Comparison of ENCODE assay signal across 15 cellular contexts in the genomic region with DNA sequence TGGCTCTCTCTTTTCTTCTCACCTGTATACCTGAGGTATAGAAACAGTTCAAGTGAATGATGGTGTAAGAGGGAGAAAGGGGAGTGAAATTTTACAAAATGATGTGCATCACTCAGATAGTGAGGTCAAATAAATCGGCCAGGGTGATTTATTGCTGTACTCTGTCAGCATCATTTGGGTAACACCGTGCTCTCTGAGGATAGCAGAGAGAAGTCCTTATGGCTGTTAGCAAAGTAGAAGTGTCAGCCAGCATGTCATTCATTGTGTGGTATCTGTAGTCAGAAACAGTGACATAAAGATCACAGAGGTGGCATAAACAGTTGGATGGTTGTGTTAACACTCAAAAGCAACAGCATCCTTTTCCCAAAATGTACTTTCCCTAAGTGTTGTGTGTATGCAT. TPM values are rescaled to one million over a fixed set of nuclear protein-coding genes. Genes with fewer than 3 reads are reported as not detected.
A peak's percentile ranks its signal among the peaks of the same experiment; 100 is the strongest.
DNase-seq lines count a peak whose midpoint lies in the region; ATAC-seq, FAIRE-seq and TF ChIP-seq lines count a peak whose summit lies in the region.
"Had no signal": no experiment of that assay in that cellular context is flagged by ENCODE, and none has a peak within 500 bp of the region (broad histone marks: within the 10 kb centered on the region; RNA-seq: fewer than 3 reads in every experiment).

No MANE protein-coding gene starts in this region.

- H3K27ac ChIP-seq in GM23248 (no peak overlapping the region), esophagus squamous epithelium (peak overlapping the region in 3 of 4 donors; percentile 63 to 83 (median 71)), pancreas (peak overlapping the region in 3 of 4 donors; percentile 83 to 90 (median 86)), aorta (ENCODE audit: low read depth in 1 of 2, low read length in 2 of 2) (no peak overlapping the region)

- H3K27me3 ChIP-seq in GM23248 (replicated peaks; ENCODE audit: insufficient read depth) (no peaks in the 10 kb centered on the region), esophagus squamous epithelium (no peaks in the 10 kb centered on the region), pancreas (no peaks in the 10 kb centered on the region), aorta (ENCODE audit: control insufficient read depth in 1 of 2, insufficient read depth in 2 of 2, low read length in 1 of 2) (no peaks in the 10 kb centered on the region)

- peaks cover 16% of the 10 kb centered on the region for H3K36me3 Mint-ChIP-seq in T-cell

- FAIRE-seq in pancreas (lab: Jason Lieb, UNC): no peak
- FAIRE-seq: GM19239 had no signal

- POLR2A ChIA-PET in T-cell (lab: Charles Lee): interaction anchor here in 1 of 2 donors (1.7 kb wide), 1 partner anchor 9 kb away, joined by 10 read pairs; no protein-coding TSS in a partner anchor

- H3K4me3 Mint-ChIP-seq in T-cell: peak overlapping the region; percentile 91 to 97 (median 95)

- no peak for TF ChIP-seq CTCF in esophagus squamous epithelium (IDR thresholded peaks at IDR 0.05)
- no peak for TF ChIP-seq CTCF in pancreas (IDR thresholded peaks at IDR 0.05)

- peaks cover 96% of the 10 kb centered on the region for H3K79me2 ChIP-seq in GM23248 (ENCODE audit: insufficient read depth)

- no peaks in the 10 kb centered on the region for H3K9me3 Mint-ChIP-seq in T-cell

- no peak overlapping the region for H3K4me3 ChIP-seq in GM23248
- H3K4me3 ChIP-seq in esophagus squamous epithelium: peak overlapping the region in 1 of 4 donors; percentile 18
- peak overlapping the region in 2 of 4 donors; percentile 4 to 27 for H3K4me3 ChIP-seq in pancreas
- no peak overlapping the region for H3K4me3 ChIP-seq in aorta (ENCODE audit: low read length in 2 of 2)

- no peaks in the 10 kb centered on the region for H3K9me3 ChIP-seq in GM23248 (ENCODE audit: low read depth)
- H3K9me3 ChIP-seq in esophagus squamous epithelium: no peaks in the 10 kb centered on the region
- no peaks in the 10 kb centered on the region for H3K9me3 ChIP-seq in pancreas
- H3K9me3 ChIP-seq in aorta (ENCODE audit: control insufficient read depth, low read length): no peaks in the 10 kb centered on the region

- ATAC-seq in T-cell (replicated peaks in 1 of 4) (no peak), pancreas (no peak), aorta (ENCODE audit: low FRiP score) (no peak)

- H3F3A ChIP-seq in GM23248 (ENCODE audit: insufficient read depth): peaks cover 55% of the 10 kb centered on the region

- peaks cover 62% of the 10 kb centered on the region for H3K4me1 ChIP-seq in GM23248 (ENCODE audit: insufficient read depth)
- H3K4me1 ChIP-seq in esophagus squamous epithelium: peaks cover 18 to 89% (median 43%) of the 10 kb centered on the region in 3 donors
- H3K4me1 ChIP-seq in pancreas: peaks cover 34 to 92% (median 83%) of the 10 kb centered on the region in 3 donors
- peaks cover 10 to 20% of the 10 kb centered on the region in 2 donors for H3K4me1 ChIP-seq in aorta (ENCODE audit: control insufficient read depth in 1 of 2, insufficient read depth in 2 of 2, low read length in 2 of 2)

- no peaks in the 10 kb centered on the region for H3K36me3 ChIP-seq in GM23248 (ENCODE audit: low read depth)
- H3K36me3 ChIP-seq in esophagus squamous epithelium: peaks cover 0 to 9% (median 0%) of the 10 kb centered on the region in 3 donors
- no peaks in the 10 kb centered on the region for H3K36me3 ChIP-seq in pancreas
- H3K36me3 ChIP-seq in aorta (ENCODE audit: control insufficient read depth in 1 of 2, insufficient read depth in 2 of 2, low read length in 1 of 2): peaks cover 0 to 1% of the 10 kb centered on the region in 2 donors

- no peaks in the 10 kb centered on the region for H3K9me2 ChIP-seq in GM23248 (ENCODE audit: insufficient read depth)

- no peak for TF ChIP-seq POLR2A in esophagus squamous epithelium (IDR thresholded peaks at IDR 0.05)

- CTCF ChIA-PET in T-cell (lab: Charles Lee): interaction anchor here (1.2 to 3.3 kb wide), 5 partner anchors 8 to 53 kb away, joined by 3 to 16 read pairs (median 10); a partner anchor contains a TSS

- peaks cover 80 to 97% (median 86%) of the 10 kb centered on the region in 3 donors for H3K4me1 Mint-ChIP-seq in T-cell

- intact Hi-C loops in esophagus squamous epithelium (cut with DNase I) (no loop called here), pancreas (cut with DNase I) (no loop called here), aorta (cut with DNase I) (no loop called here)

- no peaks in the 10 kb centered on the region for H3K27me3 Mint-ChIP-seq in T-cell

- 25 to 48% methylated on average over 2 of the region's 2 CpGs for WGBS in GM23248 (ENCODE audit: low coverage in 1 of 2, low lambda C conversion rate in 2 of 2, missing lambda C conversion rate in 2 of 2), 2 experiments
- WGBS in esophagus squamous epithelium, 2 donors: 38 to 39% methylated on average over 2 of the region's 2 CpGs
- 7 to 10% methylated on average over 2 of the region's 2 CpGs for WGBS in pancreas, 2 donors
- WGBS in aorta, 2 donors: 44 to 47% methylated on average over 2 of the region's 2 CpGs

- in situ Hi-C loops in GM23248 (cut with MboI): no loop called here

- DNase-seq in GM23248 (no peak), T-cell (no peak), esophagus squamous epithelium (lab: John Stamatoyannopoulos, UW) (no peak), pancreas (no peak), kidney tubule cell (ENCODE audit: low spot score) (no peak), Kasumi-1 (lab: John Stamatoyannopoulos, UW) (no peak), aorta (no peak)
- no peak for DNase-seq in stimulated activated CD4-positive, alpha-beta T cell treated with anti-CD3 and anti-CD28 coated beads, Interleukin-1b, Interleukin-23, amount 100 ng/mL, for 48 hours
- DNase-seq: foreskin fibroblast; NCI-H1092 treated with DMSO at 0.1 percent for 48 hours; NCI-H526 treated with DMSO at 0.1 percent for 48 hours; stimulated activated naive CD4-positive, alpha-beta T cell treated with Interleukin-2 at 50 U/mL for 16 hours had no signal

- peak overlapping the region; percentile 95 to 98 for H3K27ac Mint-ChIP-seq in T-cell

- no peaks in the 10 kb centered on the region for H4K20me1 ChIP-seq in GM23248 (ENCODE audit: insufficient read depth)

- H3K9ac ChIP-seq in GM23248: no peak overlapping the region

- H3K4me2 ChIP-seq in GM23248 (ENCODE audit: unreplicated experiment): peak overlapping the region; percentile 61

- H2AFZ ChIP-seq in GM23248: no peak overlapping the region

RNA-seq across cellular contexts. Expression of a gene that starts 53.4 kb away (rescaled TPM):
- total RNA-seq in GM23248 (2014; rRNA removed; shearing (Covaris generic)): 78.2 and 79.5 TPM in 2 replicates
- polyA plus RNA-seq in GM23248 (2016; fragmentation: Nextera tagmentation; extraction: Ambion mirVana) (126 and 130 TPM in 2 replicates), pancreas (100 to 1,000 TPM; 103 to 106 TPM), aorta (10 to 100 TPM; 52.3 to 52.5 TPM)
- total RNA-seq in T-cell (10 to 100 TPM; 60.2 to 95.4 (median 73.2) TPM), esophagus squamous epithelium (100 to 1,000 TPM in 1 of 4 donors, 10 to 100 TPM in 3; 53.1 to 102 (median 81.6) TPM), pancreas (100 to 1,000 TPM in 4 of 6 donors, 10 to 100 TPM in 2; 73.7 to 220 (median 134) TPM), aorta (10 to 100 TPM; 47.5 to 52.9 TPM)

RNA-seq across cellular contexts. Expression of a gene that starts 57.7 kb away (rescaled TPM):
- total RNA-seq in GM23248 (2014; rRNA removed; shearing (Covaris generic)): not detected in 2 replicates
- polyA plus RNA-seq in GM23248 (2016; fragmentation: Nextera tagmentation; extraction: Ambion mirVana) (not detected in 2 replicates), pancreas (not detected), aorta (not detected)
- total RNA-seq in T-cell (1 to 10 TPM in 1 of 5 donors, not detected in 4; 5.7 TPM), esophagus squamous epithelium (not detected), pancreas (not detected), aorta (not detected)
- total RNA-seq: activated CD8-positive, alpha-beta memory T cell treated with anti-CD3 and anti-CD28 coated beads for 36 hours; cerebellum had no signal

Comparison
In these comparisons a context has a peak if more than half of its experiments do, and no peak if none do; other contexts are left out.
1. H3K27ac ChIP-seq: peak in esophagus squamous epithelium (3 of 4) and pancreas (3 of 4); none in GM23248 (single experiment) and aorta (0 of 2).